8 cellular contexts compared by ENCODE assay signal in the genomic region with DNA sequence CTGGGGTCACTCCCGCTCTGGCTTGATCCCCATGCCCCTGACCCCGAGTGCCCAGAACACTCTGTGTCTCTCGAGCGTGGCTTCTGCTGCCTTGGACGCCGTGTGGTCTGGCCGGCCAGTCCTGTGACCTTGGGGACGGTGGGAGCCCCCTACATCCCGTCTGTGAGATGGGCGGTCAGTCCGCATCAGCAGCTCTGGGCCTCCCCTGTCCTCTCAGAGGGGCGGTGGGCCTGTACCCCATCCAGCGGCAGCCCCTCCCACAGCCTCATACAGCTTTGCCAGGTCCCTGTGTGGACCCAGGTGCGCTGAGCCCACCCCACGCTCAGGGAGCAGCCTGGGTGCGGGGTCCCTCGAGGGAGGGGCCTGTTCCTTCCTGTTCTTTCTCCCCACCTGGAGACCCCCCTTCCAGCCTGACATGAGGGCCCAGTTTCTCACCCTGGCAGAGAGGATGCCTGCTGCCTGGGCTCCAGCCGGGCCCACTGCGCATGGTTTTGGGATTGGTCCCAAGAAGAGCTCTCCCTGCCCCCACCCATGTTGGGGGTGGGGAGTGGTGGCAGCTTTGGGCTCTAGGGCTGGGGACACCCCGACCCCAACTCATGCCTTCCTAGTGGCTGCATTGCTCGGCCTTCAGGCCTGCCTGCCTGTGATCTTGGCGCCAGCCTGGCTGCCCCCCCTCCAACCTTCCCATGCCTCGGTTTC.
A peak's percentile ranks its signal among the peaks of the same experiment; 100 is the strongest.
DNase-seq lines count a peak whose midpoint lies in the region; ATAC-seq and FAIRE-seq lines count a peak whose summit lies in the region.

No MANE protein-coding gene starts in this region.

- no CpG with 5 or more reads among the region's 23 CpGs for WGBS in iPS DF 6.9 (ENCODE audit: insufficient coverage, insufficient read length)

- H3K27ac Mint-ChIP-seq in activated naive CD8-positive, alpha-beta T cell: peak overlapping the region; percentile 92
- peak overlapping the region; percentile 97 for H3K27ac Mint-ChIP-seq in stimulated activated naive B cell treated with anti-CD40 and anti-IgM and Interleukin-4, amounts not matched to agents 10 μg/mL and 1 μg/mL and 100 μg/mL, for 72 hours

- no peaks in the 10 kb centered on the region for H3K27me3 ChIP-seq in iPS DF 6.9 (ENCODE audit: control insufficient read depth, insufficient read depth, low read length)

- peaks cover 20% of the 10 kb centered on the region for H3K4me1 Mint-ChIP-seq in activated naive CD8-positive, alpha-beta T cell (ENCODE audit: low read depth)
- H3K4me1 Mint-ChIP-seq in stimulated activated naive B cell treated with anti-CD40 and anti-IgM and Interleukin-4, amounts not matched to agents 10 μg/mL and 1 μg/mL and 100 μg/mL, for 72 hours: peaks cover 24 to 40% of the 10 kb centered on the region in 2 donors

- DNase-seq in HTR-8/SVneo (ENCODE audit: insufficient read length, low spot score): no peak
- no peak for DNase-seq in iPS DF 6.9 (ENCODE audit: low read depth, low spot score)
- DNase-seq in stimulated activated naive B cell treated with anti-CD40 and anti-IgM and Interleukin-4, amounts not matched to agents 10 μg/mL and 1 μg/mL and 100 μg/mL, for 72 hours: no peak
- no peak for DNase-seq in AG08395 (ENCODE audit: low spot score)
- DNase-seq in ACHN: no peak
- DNase-seq in stimulated activated CD4-positive, alpha-beta T cell treated with anti-CD3 and anti-CD28 coated beads, Interleukin-2, amount 100 ng/mL, for 48 hours: no peak

- peak overlapping the region; percentile 67; the same call in 1 of the 2 replicates for H3K4me3 ChIP-seq in iPS DF 6.9 (ENCODE audit: low read length)

- no peaks in the 10 kb centered on the region; the same call in 1 of the 2 replicates for H3K36me3 ChIP-seq in iPS DF 6.9 (ENCODE audit: control insufficient read depth, insufficient read depth, low read length)

- H3K9me3 Mint-ChIP-seq in activated naive CD8-positive, alpha-beta T cell (ENCODE audit: low read depth): no peaks in the 10 kb centered on the region
- H3K9me3 Mint-ChIP-seq in stimulated activated naive B cell treated with anti-CD40 and anti-IgM and Interleukin-4, amounts not matched to agents 10 μg/mL and 1 μg/mL and 100 μg/mL, for 72 hours: no peaks in the 10 kb centered on the region

- in situ Hi-C loops in ACHN (cut with HindIII; ENCODE audit: low pct_ligation_motif_present, low pct_unique_long_range_greater_than_20kb, low sequenced_read_pairs): no loop called here

- peak overlapping the region; percentile 89 for H3K4me3 Mint-ChIP-seq in activated naive CD8-positive, alpha-beta T cell
- H3K4me3 Mint-ChIP-seq in stimulated activated naive B cell treated with anti-CD40 and anti-IgM and Interleukin-4, amounts not matched to agents 10 μg/mL and 1 μg/mL and 100 μg/mL, for 72 hours: peak overlapping the region; percentile 92 to 95

- no peak overlapping the region for H3K27ac ChIP-seq in iPS DF 6.9 (ENCODE audit: low read length)

- FAIRE-seq in HTR-8/SVneo (lab: Jason Lieb, UNC): peak; percentile 9

- H3K36me3 Mint-ChIP-seq in activated naive CD8-positive, alpha-beta T cell: no peaks in the 10 kb centered on the region
- H3K36me3 Mint-ChIP-seq in stimulated activated naive B cell treated with anti-CD40 and anti-IgM and Interleukin-4, amounts not matched to agents 10 μg/mL and 1 μg/mL and 100 μg/mL, for 72 hours: peaks cover 18 to 26% of the 10 kb centered on the region in 2 donors

- peaks cover 8% of the 10 kb centered on the region; the same call in 1 of the 2 replicates for H3K4me1 ChIP-seq in iPS DF 6.9 (ENCODE audit: control insufficient read depth, insufficient read depth, low read length)

- no peaks in the 10 kb centered on the region for H3K27me3 Mint-ChIP-seq in activated naive CD8-positive, alpha-beta T cell
- no peaks in the 10 kb centered on the region for H3K27me3 Mint-ChIP-seq in stimulated activated naive B cell treated with anti-CD40 and anti-IgM and Interleukin-4, amounts not matched to agents 10 μg/mL and 1 μg/mL and 100 μg/mL, for 72 hours

- no peak for ATAC-seq in stimulated activated naive B cell treated with anti-CD40 and anti-IgM and Interleukin-4, amounts not matched to agents 10 μg/mL and 1 μg/mL and 100 μg/mL, for 72 hours (replicated peaks)
- no peak for ATAC-seq in HG03025 (IDR thresholded peaks at IDR 0.05; ENCODE audit: low FRiP score, unreplicated experiment)

- no peaks in the 10 kb centered on the region for H3K9me3 ChIP-seq in iPS DF 6.9 (ENCODE audit: control insufficient read depth, insufficient read depth, low read length)
